In genomic region chr9:134099123-134099761, GRCh38 we compare ENCODE assay signal across 2 cellular contexts.
TF ChIP-seq lines count a peak whose summit lies in the region.

No MANE protein-coding gene starts in this region.

TF ChIP-seq in K562, 482 proteins besides CTCF, POLR2A, EP300 and RAD21 (continued from another document and continues in another):
- TF ChIP-seq ZFP1 (CRISPR knock-in tag; IDR thresholded peaks at IDR 0.05) (no peak), SMARCC2 (IDR thresholded peaks at IDR 0.05; ENCODE audit: low read depth) (no peak), MBD1 (CRISPR knock-in tag; IDR thresholded peaks at IDR 0.05) (no peak), BRD9 (IDR thresholded peaks at IDR 0.05; ENCODE audit: low read depth, partially characterized antibody) (no peak), RBM34 (IDR thresholded peaks at IDR 0.05; ENCODE audit: borderline replicate concordance, insufficient read depth, low read length) (no peak), DEAF1 (CRISPR knock-in tag; IDR thresholded peaks at IDR 0.05) (peak; percentile 65), SP2 (IDR thresholded peaks at IDR 0.05; ENCODE audit: extremely low read depth, low read depth, low read length, poor library complexity, severe bottlenecking) (no peak), NR2C1 (IDR thresholded peaks at IDR 0.05) (no peak), NR2C1 (tag; IDR thresholded peaks at IDR 0.05) (no peak), KDM2B (CRISPR knock-in tag; IDR thresholded peaks at IDR 0.05) (no peak), RNF2 (IDR thresholded peaks at IDR 0.05) (no peak), BCOR (IDR thresholded peaks at IDR 0.05) (no peak), ZNF41 (CRISPR knock-in tag; conservative IDR thresholded peaks at IDR 0.05) (no peak), MLLT1 (IDR thresholded peaks at IDR 0.05) (no peak), ZFP91 (CRISPR knock-in tag; IDR thresholded peaks at IDR 0.05) (no peak), DACH1 (IDR thresholded peaks at IDR 0.05; ENCODE audit: partially characterized antibody) (no peak), HMBOX1 (IDR thresholded peaks at IDR 0.05) (no peak), EGR1 (conservative IDR thresholded peaks at IDR 0.05) (no peak), THAP12 (CRISPR knock-in tag; IDR thresholded peaks at IDR 0.05) (no peak), POLR3G (IDR thresholded peaks at IDR 0.05; ENCODE audit: extremely low read depth, insufficient read length, insufficient replicate concordance) (no peak), CHD4 (IDR thresholded peaks at IDR 0.05; ENCODE audit: insufficient read depth, insufficient replicate concordance, low read depth, low read length, poor library complexity, severe bottlenecking) (no peak)

TF ChIP-seq in HepG2, 621 proteins besides CTCF, POLR2A, EP300 and RAD21 (continued from another document and continues in another):
- TF ChIP-seq RARG (CRISPR knock-in tag; IDR thresholded peaks at IDR 0.05; ENCODE audit: low read depth) (no peak), ZNF382 (CRISPR knock-in tag; IDR thresholded peaks at IDR 0.05; ENCODE audit: borderline replicate concordance) (no peak), NKX3-1 (CRISPR knock-in tag; IDR thresholded peaks at IDR 0.05) (no peak), BHLHE40 (IDR thresholded peaks at IDR 0.05; ENCODE audit: low read length) (no peak), ZNF292 (CRISPR knock-in tag; IDR thresholded peaks at IDR 0.05; ENCODE audit: borderline replicate concordance, low read depth) (no peak), PLRG1 (conservative IDR thresholded peaks at IDR 0.05) (no peak), E2F1 (CRISPR knock-in tag; IDR thresholded peaks at IDR 0.05) (no peak), ZSCAN20 (CRISPR knock-in tag; IDR thresholded peaks at IDR 0.05; ENCODE audit: borderline replicate concordance) (no peak), ZMYM2 (CRISPR knock-in tag; IDR thresholded peaks at IDR 0.05) (0 out of 2 replicates have a peak, but pooled peaks have one; percentile 41), ZMYM3 (CRISPR knock-in tag; IDR thresholded peaks at IDR 0.05) (0 out of 2 replicates have a peak, but pooled peaks have one; percentile 31), HNF1B (CRISPR knock-in tag; IDR thresholded peaks at IDR 0.05) (peak; percentile 56; the same call in 1 of the 2 replicates), ZNF724P (CRISPR knock-in tag; IDR thresholded peaks at IDR 0.05; ENCODE audit: borderline replicate concordance) (no peak), ZNF512 (CRISPR knock-in tag; IDR thresholded peaks at IDR 0.05) (no peak), XRCC5 (optimal IDR thresholded peaks at IDR 0.05; ENCODE audit: low read length) (peak; percentile 48), CBX1 (IDR thresholded peaks at IDR 0.05; ENCODE audit: low read depth) (no peak), ASH2L (IDR thresholded peaks at IDR 0.05; ENCODE audit: insufficient read length, low read depth, low read length) (no peak), ZNF263 (CRISPR knock-in tag; IDR thresholded peaks at IDR 0.05) (no peak), ZNF782 (CRISPR knock-in tag; IDR thresholded peaks at IDR 0.05; ENCODE audit: borderline replicate concordance) (no peak), KDM5A (IDR thresholded peaks at IDR 0.05; ENCODE audit: borderline replicate concordance, low read length) (no peak), JARID2 (CRISPR knock-in tag; IDR thresholded peaks at IDR 0.05; ENCODE audit: insufficient replicate concordance) (peak; percentile 54), KLF13 (CRISPR knock-in tag; IDR thresholded peaks at IDR 0.05) (no peak), CREB1 (IDR thresholded peaks at IDR 0.05) (peak; percentile 12; the same call in 1 of the 2 replicates), CREB1 (CRISPR knock-in tag; IDR thresholded peaks at IDR 0.05) (no peak), HNRNPUL1 (IDR thresholded peaks at IDR 0.05; ENCODE audit: low read depth, low read length) (no peak), NCOA1 (CRISPR knock-in tag; IDR thresholded peaks at IDR 0.05) (no peak), ZNF749 (CRISPR knock-in tag; IDR thresholded peaks at IDR 0.05; ENCODE audit: borderline replicate concordance) (no peak), PTBP1 (IDR thresholded peaks at IDR 0.05; ENCODE audit: low read depth, low read length, poor library complexity, severe bottlenecking) (no peak), IRF1 (CRISPR knock-in tag; IDR thresholded peaks at IDR 0.05; ENCODE audit: low read depth) (no peak), MTA1 (CRISPR knock-in tag; IDR thresholded peaks at IDR 0.05; ENCODE audit: borderline replicate concordance) (no peak), ZNF274 (CRISPR knock-in tag; IDR thresholded peaks at IDR 0.05) (no peak), ZNF296 (CRISPR knock-in tag; conservative IDR thresholded peaks at IDR 0.05) (no peak), NONO (IDR thresholded peaks at IDR 0.05) (no peak), NONO (CRISPR knock-in tag; conservative IDR thresholded peaks at IDR 0.05) (0 out of 2 replicates have a peak, but pooled peaks have one; percentile 37), ZNF614 (CRISPR knock-in tag; IDR thresholded peaks at IDR 0.05; ENCODE audit: borderline replicate concordance) (no peak), ZNF616 (CRISPR knock-in tag; IDR thresholded peaks at IDR 0.05; ENCODE audit: low read depth) (no peak), STAG1 (CRISPR knock-in tag; IDR thresholded peaks at IDR 0.05) (peak; percentile 86), CREM (IDR thresholded peaks at IDR 0.05) (no peak), CREM (CRISPR knock-in tag; IDR thresholded peaks at IDR 0.05) (no peak), TERF1 (CRISPR knock-in tag; IDR thresholded peaks at IDR 0.05) (no peak), KDM4B (CRISPR knock-in tag; IDR thresholded peaks at IDR 0.05) (no peak), TRIM22 (IDR thresholded peaks at IDR 0.05) (no peak), ZNF670 (CRISPR knock-in tag; IDR thresholded peaks at IDR 0.05; ENCODE audit: borderline replicate concordance) (no peak), NFKB2 (CRISPR knock-in tag; IDR thresholded peaks at IDR 0.05; ENCODE audit: borderline replicate concordance) (no peak), SMC3 (IDR thresholded peaks at IDR 0.05; ENCODE audit: low read length) (peak; percentile 53; the same call in 1 of the 2 replicates), LRRFIP1 (CRISPR knock-in tag; conservative IDR thresholded peaks at IDR 0.05) (no peak), ZNF441 (CRISPR knock-in tag; IDR thresholded peaks at IDR 0.05; ENCODE audit: borderline replicate concordance) (no peak), ZNF484 (CRISPR knock-in tag; IDR thresholded peaks at IDR 0.05; ENCODE audit: borderline replicate concordance, low read depth) (no peak), ZNF704 (CRISPR knock-in tag; IDR thresholded peaks at IDR 0.05; ENCODE audit: borderline replicate concordance) (no peak), ZSCAN12 (CRISPR knock-in tag; IDR thresholded peaks at IDR 0.05) (no peak), ZBTB49 (CRISPR knock-in tag; IDR thresholded peaks at IDR 0.05; ENCODE audit: borderline replicate concordance) (no peak), SATB2 (CRISPR knock-in tag; IDR thresholded peaks at IDR 0.05) (no peak), ZNF556 (CRISPR knock-in tag; IDR thresholded peaks at IDR 0.05; ENCODE audit: borderline replicate concordance) (no peak), AKAP8 (CRISPR knock-in tag; IDR thresholded peaks at IDR 0.05) (no peak), POLR2G (IDR thresholded peaks at IDR 0.05; ENCODE audit: low read depth, low read length) (no peak)
